ENCODE assay signal across 8 cellular contexts in genomic region chr7:74997811-74998210, GRCh38. TPM values are rescaled to one million over a fixed set of nuclear protein-coding genes. Genes with fewer than 3 reads are reported as not detected.
DNase-seq lines count a peak whose midpoint lies in the region; ATAC-seq, FAIRE-seq and TF ChIP-seq lines count a peak whose summit lies in the region.
"Not testable (repeated sequence)": the region's sequence is repeated elsewhere in the genome, so short reads cannot be mapped to it uniquely, and the experiment has no call there.

No MANE protein-coding gene starts in this region.

- not testable (repeated sequence) for H3K27me3 ChIP-seq in adrenal gland; endodermal cell (ENCODE audit: control insufficient read depth, insufficient read depth, low read length, poor library complexity, severe bottlenecking); skeletal muscle tissue (ENCODE audit: control insufficient read depth in 3 of 3, insufficient read depth in 3 of 3, low read length in 3 of 3)

- H3K36me3 ChIP-seq in adrenal gland (replicated peaks in 1 of 2); skeletal muscle tissue (ENCODE audit: control insufficient read depth in 3 of 3, insufficient read depth in 3 of 3, low read length in 3 of 3): not testable (repeated sequence)
- peaks cover 11% of the 10 kb centered on the region for H3K36me3 ChIP-seq in endodermal cell (ENCODE audit: control insufficient read depth, insufficient read depth, low read length)

- TF ChIP-seq CTCF in A549 (IDR thresholded peaks at IDR 0.05); adrenal gland (IDR thresholded peaks at IDR 0.05); endodermal cell (conservative IDR thresholded peaks at IDR 0.05): not testable (repeated sequence)

- peak overlapping the region; percentile 82 to 90 for H3K27ac ChIP-seq in A549
- H3K27ac ChIP-seq in adrenal gland = peak overlapping the region in 4 of 5 donors; percentile 7 to 55 (median 36)
- not testable (repeated sequence) for H3K27ac ChIP-seq in endodermal cell (ENCODE audit: low read depth, low read length)
- peak overlapping the region; percentile 92 for H3K27ac ChIP-seq in skeletal muscle tissue (ENCODE audit: low read depth, low read length)

- peaks cover 32% of the 10 kb centered on the region for H3K4me1 Mint-ChIP-seq in endodermal cell

- POLR2A ChIA-PET in A549 (lab: Yijun Ruan, JAX) = not testable (repeated sequence)

- WGBS in A549 (ENCODE audit: missing lambda C conversion rate) = 64% methylated on average over 8 of the region's 8 CpGs
- WGBS in adrenal gland, 4 donors = 45 to 69% (median 50%) methylated on average over 6 to 8 of the region's 8 CpGs
- 80 to 91% methylated on average over 1 to 6 of the region's 8 CpGs for WGBS in endodermal cell (ENCODE audit: insufficient coverage in 1 of 2, insufficient read length in 1 of 2), 2 experiments

- peak overlapping the region; percentile 78 for H3K27ac Mint-ChIP-seq in endodermal cell

- not testable (repeated sequence) for H3K4me3 ChIP-seq in A549; adrenal gland; endodermal cell (ENCODE audit: low read length); skeletal muscle tissue (ENCODE audit: low read length in 3 of 3)

- not testable (repeated sequence) for TF ChIP-seq POLR2A in A549 (IDR thresholded peaks at IDR 0.05; ENCODE audit: low read length); adrenal gland (IDR thresholded peaks at IDR 0.05)

- H3K9me3 Mint-ChIP-seq in endodermal cell = not testable (repeated sequence)

- H3K4me2 ChIP-seq in A549 = peak overlapping the region; percentile 42; the same call in 2 of the 3 replicates

- not testable (repeated sequence) for H3K9me3 ChIP-seq in A549; adrenal gland (replicated peaks in 1 of 3); endodermal cell (ENCODE audit: control insufficient read depth, low read length); skeletal muscle tissue (ENCODE audit: control insufficient read depth in 3 of 3, low read length in 3 of 3)

- not testable (repeated sequence) for ATAC-seq in A549
- ATAC-seq in Right ventricle myocardium superior (ENCODE audit: poor library complexity) = peak; percentile 80

- FAIRE-seq in A549 (lab: Jason Lieb, UNC) = not testable (repeated sequence)

- not testable (repeated sequence) for TF ChIP-seq RAD21 in A549 (conservative IDR thresholded peaks at IDR 0.05 in 1 of 2, IDR thresholded peaks at IDR 0.05 in 1 of 2)

- DNase-seq in A549 (ENCODE audit: low read depth in 1 of 2, low spot score in 1 of 2) (peak in 1 of 2 experiments; percentile 35), HUDEP-2 (lab: John Stamatoyannopoulos, UW; ENCODE audit: unreplicated experiment in 76 of 76) (peak in 44 of 76 experiments; percentile 2 to 65 (median 22)), SHP77 (lab: John Stamatoyannopoulos, UW) (peak; percentile 1 to 28), adrenal gland (peak; percentile 34 to 91 (median 65)), endodermal cell (peak; percentile 35), Right ventricle myocardium superior (peak; percentile 73), lung microvascular endothelial cell (ENCODE audit: low read depth in 2 of 2) (peak; percentile 5 to 30)

- H3K4me3 Mint-ChIP-seq in endodermal cell = not testable (repeated sequence)

- H3K9ac ChIP-seq in endodermal cell (ENCODE audit: extremely low read depth, low read length, poor library complexity, severe bottlenecking) = not testable (repeated sequence)
- H3K9ac ChIP-seq in skeletal muscle tissue (ENCODE audit: low read depth in 1 of 3, low read length in 3 of 3) = peak overlapping the region in 1 of 3 donors; percentile 50

- not testable (repeated sequence) for H3K27me3 Mint-ChIP-seq in endodermal cell (ENCODE audit: insufficient read depth)

- intact Hi-C loops in adrenal gland (cut with DNase I); Right ventricle myocardium superior (cut with DNase I): not testable (repeated sequence)

- H3K4me1 ChIP-seq in A549 (peaks cover 65% of the 10 kb centered on the region), adrenal gland (replicated peaks in 1 of 2) (peaks cover 20 to 23% of the 10 kb centered on the region in 2 donors), skeletal muscle tissue (ENCODE audit: control insufficient read depth in 3 of 3, insufficient read depth in 3 of 3, low read length in 3 of 3) (peaks cover 27 to 51% (median 33%) of the 10 kb centered on the region in 3 donors)
- not testable (repeated sequence) for H3K4me1 ChIP-seq in endodermal cell (ENCODE audit: control insufficient read depth, insufficient read depth, low read length)

- H3K36me3 Mint-ChIP-seq in endodermal cell (ENCODE audit: low read depth) = peaks cover 36% of the 10 kb centered on the region

- CTCF ChIA-PET in A549 (lab: Yijun Ruan, JAX) = interaction anchor here (0.6 to 1.0 kb wide), 2 partner anchors 48 to 654 kb away, joined by 3 to 5 read pairs; no protein-coding TSS in a partner anchor

- not testable (repeated sequence) for TF ChIP-seq EP300 in A549 (IDR thresholded peaks at IDR 0.05)

TF ChIP-seq in A549, 52 proteins besides CTCF, POLR2A, EP300 and RAD21:
- TF ChIP-seq NFE2L2 (conservative IDR thresholded peaks at IDR 0.05; ENCODE audit: low read length) (peak; percentile 89), FOSL2 (CRISPR knock-in tag; IDR thresholded peaks at IDR 0.05) (peak; percentile 19; the same call in 1 of the 2 replicates), MAFK (IDR thresholded peaks at IDR 0.05; ENCODE audit: partially characterized antibody) (peak; percentile 91)
- not testable (repeated sequence) for TF ChIP-seq FOSL2 (IDR thresholded peaks at IDR 0.05)

RNA-seq across cellular contexts. Expression of gene CASTOR2, which starts 33.3 kb away (rescaled TPM):
- polyA plus RNA-seq in A549 (2011; rRNA removed) (6.0 and 11.8 TPM in 2 replicates), A549 (2017; fragmentation: RNase III; extraction: RNeasy Plus Mini Kit Qiagen cat#74134 plus additional on column Dnase treatment) (4.6 to 5.2 TPM (median 4.8 TPM) in 3 replicates), adrenal gland (1 to 10 TPM in 2 of 3 donors, under 1 TPM in 1; 0.47 to 3.6 (median 2.0) TPM)
- 9.8 and 19.0 TPM in 2 replicates for polyA plus RNA-seq in A549 (2012; cell fraction: cytosol; rRNA removed)
- 11.2 and 14.7 TPM in 2 replicates for polyA plus RNA-seq in A549 (2012; cell fraction: nucleus; rRNA removed)
- 67.9 and 89.4 TPM in 2 replicates for polyA minus RNA-seq in A549 (2011; rRNA and poly(A)+ RNA removed)
- total RNA-seq in adrenal gland (10 to 100 TPM; 15.2 to 48.4 (median 23.1) TPM), endodermal cell (100 to 1,000 TPM in 1 of 2 donors, 10 to 100 TPM in 1; 96.5 to 116 TPM), Right ventricle myocardium superior (36.2 TPM), lung microvascular endothelial cell (8.3 and 12.7 TPM in 2 replicates), skeletal muscle tissue (15.1 TPM)
- polyA plus RNA-seq in endodermal cell (2013, experiment 1 of 2) = 24.2 TPM
- polyA plus RNA-seq in endodermal cell (2013, experiment 2 of 2) = 26.7 TPM
